1 cellular context compared by ENCODE assay signal in genomic region chr2:10569460-10569859, GRCh38.
TF ChIP-seq lines count a peak whose summit lies in the region.

No MANE protein-coding gene starts in this region.

TF ChIP-seq in GM23338, 12 proteins besides CTCF, POLR2A, EP300 and RAD21:
- TF ChIP-seq ZNF462 (CRISPR knock-in tag; IDR thresholded peaks at IDR 0.05) (no peak), EZH2phosphoT487 (IDR thresholded peaks at IDR 0.05; ENCODE audit: unreplicated experiment) (no peak), ZNF331 (CRISPR knock-in tag; IDR thresholded peaks at IDR 0.05; ENCODE audit: low read depth) (no peak), REST (IDR thresholded peaks at IDR 0.05; ENCODE audit: unreplicated experiment) (no peak), NANOG (IDR thresholded peaks at IDR 0.05; ENCODE audit: borderline replicate concordance) (no peak)
